In the genomic region with DNA sequence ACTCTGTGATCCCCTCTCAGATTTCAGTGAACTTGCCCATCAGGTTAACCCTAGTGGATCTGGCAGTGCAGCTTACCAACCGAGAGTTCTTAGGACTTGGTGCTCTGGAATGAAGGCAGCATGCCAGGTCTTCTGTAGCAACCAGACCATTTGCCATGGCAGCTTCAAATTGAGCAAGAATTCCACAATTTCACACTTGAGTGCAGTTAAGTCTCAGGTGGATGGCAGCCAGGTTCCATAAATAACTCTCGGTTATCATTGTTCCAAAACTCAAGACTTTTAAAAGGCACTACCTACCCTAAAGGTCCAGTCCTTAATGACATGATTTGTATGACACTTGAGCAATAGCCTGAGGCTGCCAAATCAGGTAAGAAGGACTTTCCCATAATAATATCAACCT, we compare ENCODE assay signal across 15 cellular contexts. TPM values are rescaled to one million over a fixed set of nuclear protein-coding genes. Genes with fewer than 3 reads are reported as not detected.
DNase-seq lines count a peak whose midpoint lies in the region; ATAC-seq and TF ChIP-seq lines count a peak whose summit lies in the region.
"Had no signal": no experiment of that assay in that cellular context is flagged by ENCODE, and none has a peak within 500 bp of the region (broad histone marks: within the 10 kb centered on the region; RNA-seq: fewer than 3 reads in every experiment).

No MANE protein-coding gene starts in this region.

- no peaks in the 10 kb centered on the region for H3K4me1 ChIP-seq in left lung
- no peaks in the 10 kb centered on the region for H3K4me1 ChIP-seq in uterus
- no peaks in the 10 kb centered on the region for H3K4me1 ChIP-seq in effector memory CD4-positive, alpha-beta T cell (ENCODE audit: control insufficient read depth, insufficient read depth, low read length, poor library complexity, severe bottlenecking)
- H3K4me1 ChIP-seq: psoas muscle, vagina had no signal

- intact Hi-C loops in left lung (cut with DNase I): no loop called here
- intact Hi-C loops in uterus (cut with DNase I; ENCODE audit: low total_unique reads): no loop called here

- H3K27ac ChIP-seq in left lung (no peak overlapping the region), uterus (no peak overlapping the region)
- no peak overlapping the region for H3K27ac ChIP-seq in effector memory CD4-positive, alpha-beta T cell (ENCODE audit: insufficient read depth, low read length, poor library complexity, severe bottlenecking)
- H3K27ac ChIP-seq: psoas muscle, vagina had no signal

- H3K4me3 ChIP-seq in MG63 (no peak overlapping the region), cardiac fibroblast (replicated peaks in 1 of 2; ENCODE audit: low read depth in 2 of 2, low read length in 2 of 2) (no peak overlapping the region), left lung (no peak overlapping the region), uterus (no peak overlapping the region)
- no peak overlapping the region for H3K4me3 ChIP-seq in effector memory CD4-positive, alpha-beta T cell (ENCODE audit: insufficient read depth, low read depth, low read length, poor library complexity, severe bottlenecking)
- H3K4me3 ChIP-seq: psoas muscle, vagina had no signal

- ATAC-seq in left lung: peak; percentile 89
- ATAC-seq: esophagus mucosa, HCT116, psoas muscle had no signal

- H3K36me3 ChIP-seq in MG63 (no peaks in the 10 kb centered on the region; the same call in 1 of the 2 replicates), left lung (peaks cover 0 to 12% of the 10 kb centered on the region in 2 donors), uterus (no peaks in the 10 kb centered on the region)
- no peaks in the 10 kb centered on the region for H3K36me3 ChIP-seq in effector memory CD4-positive, alpha-beta T cell (ENCODE audit: control insufficient read depth, insufficient read depth, low read length)

- TF ChIP-seq POLR2A in uterus (IDR thresholded peaks at IDR 0.05): no peak

- no peak for TF ChIP-seq CTCF in AG09319 (IDR thresholded peaks at IDR 0.05; ENCODE audit: low read depth, low read length)
- no peak for TF ChIP-seq CTCF in cardiac fibroblast (IDR thresholded peaks at IDR 0.05; ENCODE audit: low read depth, low read length)
- TF ChIP-seq CTCF in left lung (IDR thresholded peaks at IDR 0.05): no peak
- no peak for TF ChIP-seq CTCF in uterus (IDR thresholded peaks at IDR 0.05)

- H3K27me3 ChIP-seq in MG63 (no peaks in the 10 kb centered on the region), left lung (no peaks in the 10 kb centered on the region), uterus (no peaks in the 10 kb centered on the region)
- no peaks in the 10 kb centered on the region for H3K27me3 ChIP-seq in effector memory CD4-positive, alpha-beta T cell (replicated peaks; ENCODE audit: control insufficient read depth, insufficient read depth, low read length, poor library complexity, severe bottlenecking)
- H3K27me3 ChIP-seq: vagina had no signal

- H3K9me3 ChIP-seq in MG63 (no peaks in the 10 kb centered on the region), left lung (no peaks in the 10 kb centered on the region), uterus (no peaks in the 10 kb centered on the region)
- H3K9me3 ChIP-seq in effector memory CD4-positive, alpha-beta T cell (ENCODE audit: control insufficient read depth, low read length): no peaks in the 10 kb centered on the region
- H3K9me3 ChIP-seq: psoas muscle, vagina had no signal

- DNase-seq in AG09319 (ENCODE audit: extremely low read depth, low read depth) (peak; percentile 8), MG63 (peak; percentile 63), cardiac fibroblast (ENCODE audit: low read depth in 2 of 2) (peak; percentile 3 to 40), left lung (peak in 1 of 2 donors; percentile 56), uterus (no peak), AML-193 (lab: John Stamatoyannopoulos, UW) (no peak)
- DNase-seq in stimulated activated CD4-positive, alpha-beta T cell treated with anti-CD3 and anti-CD28 coated beads, Interleukin-15, amount 100 ng/mL, for 24 hours: no peak
- no peak for DNase-seq in effector memory CD4-positive, alpha-beta T cell
- DNase-seq: MV-4-11; NCI-H748 treated with DMSO at 0.1 percent for 48 hours; psoas muscle; stimulated activated CD4-positive, alpha-beta T cell treated with anti-CD3 and anti-CD28 coated beads, Interleukin-2, amount 100 ng/mL, for 24 hours had no signal

RNA-seq across cellular contexts. Expression of a gene that starts 48.1 kb away (rescaled TPM):
- total RNA-seq in MG63 (2014; rRNA removed; shearing (Covaris generic); ENCODE audit: low replicate concordance): 1.3 and 7.7 TPM in 2 replicates
- total RNA-seq in left lung: 10 to 100 TPM; 36.3 to 37.7 TPM
- 10 to 100 TPM in 1 of 4 donors, 1 to 10 TPM in 1, under 1 TPM in 1, not detected in 1; 0.29 to 17.7 (median 1.6) TPM for total RNA-seq in uterus

Comparison
In these comparisons a context has a peak if more than half of its experiments do, and no peak if none do; other contexts are left out.
1. DNase-seq: peak in AG09319 (single experiment), MG63 (single experiment) and cardiac fibroblast (2 of 2); none in uterus (0 of 2), stimulated activated CD4-positive, alpha-beta T cell treated with anti-CD3 and anti-CD28 coated beads, Interleukin-15, amount 100 ng/mL, for 24 hours (single experiment), effector memory CD4-positive, alpha-beta T cell (0 of 3) and AML-193 (0 of 2).